Comparison of ENCODE assay signal across 33 cellular contexts in the genomic region with DNA sequence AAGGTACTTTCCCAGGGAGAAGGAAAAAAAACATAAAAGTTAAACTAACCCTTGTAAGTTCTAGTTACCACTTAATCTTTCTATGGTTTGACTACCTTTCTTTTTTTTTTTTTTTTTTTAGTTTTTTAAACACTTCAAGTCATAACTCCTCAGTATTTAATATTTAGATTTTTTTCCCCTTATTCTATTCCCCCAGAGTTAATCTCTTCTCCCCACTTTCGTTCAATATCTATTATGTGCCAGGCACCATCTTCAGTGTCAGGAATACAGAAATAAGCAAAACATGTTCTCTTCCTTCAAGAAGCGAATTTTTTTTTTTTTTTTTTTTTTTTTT.
DNase-seq lines count a peak whose midpoint lies in the region; ATAC-seq, FAIRE-seq and TF ChIP-seq lines count a peak whose summit lies in the region.
"Had no signal": no experiment of that assay in that cellular context is flagged by ENCODE, and none has a peak within 500 bp of the region (broad histone marks: within the 10 kb centered on the region; RNA-seq: fewer than 3 reads in every experiment).

No MANE protein-coding gene starts in this region.

- FAIRE-seq in HepG2 (lab: Jason Lieb, UNC) = no peak
- FAIRE-seq: astrocyte, K562, kidney had no signal

- no TSS peak for BruUV-seq in HepG2 (replicated peaks; lab: Mats Ljungman, UMichigan)

- in situ Hi-C loops in HepG2 (cut with HindIII; ENCODE audit: extremely low pct_ligation_motif_present, low pct_unique_long_range_greater_than_20kb) = loop anchor here (10.0 kb wide), 1 partner anchor 156 kb away; no protein-coding TSS in a partner anchor

- no peak for TF ChIP-seq EP300 in SK-N-SH (IDR thresholded peaks at IDR 0.05; ENCODE audit: borderline replicate concordance in 1 of 2, low read depth in 1 of 2, low read length in 1 of 2)
- no peak for TF ChIP-seq EP300 in HepG2 (IDR thresholded peaks at IDR 0.05; ENCODE audit: low read depth in 2 of 2, low read length in 2 of 2)
- TF ChIP-seq EP300 in HepG2 (CRISPR knock-in tag; IDR thresholded peaks at IDR 0.05; ENCODE audit: borderline replicate concordance) = no peak
- no peak for TF ChIP-seq EP300 in sigmoid colon (IDR thresholded peaks at IDR 0.05)

- TF ChIP-seq RAD21 in SK-N-SH (IDR thresholded peaks at IDR 0.05; ENCODE audit: low read length) (no peak), HepG2 (CRISPR knock-in tag; IDR thresholded peaks at IDR 0.05) (no peak; the same call in 1 of the 2 replicates)

- H3K27me3 ChIP-seq in SK-N-SH (ENCODE audit: insufficient read depth) = no peaks in the 10 kb centered on the region
- no peaks in the 10 kb centered on the region for H3K27me3 ChIP-seq in HepG2 (ENCODE audit: control insufficient read depth in 1 of 2, insufficient read depth in 2 of 2, low read length in 2 of 2)
- no peaks in the 10 kb centered on the region for H3K27me3 ChIP-seq in sigmoid colon
- H3K27me3 ChIP-seq: ovary, right atrium auricular region, spleen had no signal

- no peaks in the 10 kb centered on the region for H3F3A ChIP-seq in SK-N-SH (replicated peaks; ENCODE audit: insufficient read depth)

- H4K20me1 ChIP-seq in SK-N-SH (ENCODE audit: insufficient read depth) (no peaks in the 10 kb centered on the region), HepG2 (ENCODE audit: insufficient read depth, low read length) (no peaks in the 10 kb centered on the region)

- TF ChIP-seq POLR2A in HepG2 (IDR thresholded peaks at IDR 0.05; ENCODE audit: insufficient read depth in 1 of 2, low read depth in 2 of 2, low read length in 2 of 2) (no peak; a peak in 1 of 4 replicates), sigmoid colon (IDR thresholded peaks at IDR 0.05) (no peak)

- no peak for TF ChIP-seq CTCF in SK-N-SH (IDR thresholded peaks at IDR 0.05)
- TF ChIP-seq CTCF in HepG2 (CRISPR knock-in tag; IDR thresholded peaks at IDR 0.05) = no peak
- TF ChIP-seq CTCF in sigmoid colon (IDR thresholded peaks at IDR 0.05) = no peak

- DNase-seq in SK-N-SH (no peak), HepG2 (ENCODE audit: low spot score) (no peak), sigmoid colon (no peak), hepatic stellate cell (ENCODE audit: low spot score) (no peak), epidermal melanocyte (ENCODE audit: insufficient read length, low spot score) (no peak), SK-N-DZ (ENCODE audit: low spot score) (no peak)
- no peak for DNase-seq in activated CD8-positive, alpha-beta memory T cell treated with anti-CD3 and anti-CD28 coated beads for 24 hours
- DNase-seq: 8988T; activated CD4-positive, alpha-beta T cell treated with anti-CD3 and anti-CD28 coated beads, Interleukin-2, amount 50 U/mL, for 48 hours; activated CD4-positive, CD25-positive, alpha-beta regulatory T cell treated with anti-CD3 and anti-CD28 coated beads, Interleukin-2, amount 50 U/mL, for 72 hours; activated naive CD4-positive, alpha-beta T cell; activated naive CD8-positive, alpha-beta T cell treated with anti-CD3 and anti-CD28 coated beads, Interleukin-2, amount 50 U/mL, for 24 hours; activated T-cell treated with anti-CD3 and anti-CD28 coated beads, Interleukin-2, amount 50 U/mL, for 72 hours; caudate nucleus; COR-L47; cortex of kidney; effector memory CD4-positive, alpha-beta T cell; erythroblast; head of caudate nucleus; HFFc6; kidney; lower lobe of right lung; NCI-H1105 treated with DMSO at 0.1 percent for 48 hours; NCI-H2081; spleen; stimulated activated CD4-positive, alpha-beta T cell treated with anti-CD3 and anti-CD28 coated beads, Interleukin-2, amount 100 ng/mL, for 24 hours; stimulated activated CD8-positive, alpha-beta memory T cell treated with anti-CD3 and anti-CD28 coated beads, Interleukin-4, amount 100 ng/mL, for 48 hours had no signal

- H3K4me1 ChIP-seq in SK-N-SH (ENCODE audit: control insufficient read depth in 1 of 2, insufficient read depth in 2 of 2, low read depth in 1 of 2, low read length in 1 of 2) = no peaks in the 10 kb centered on the region
- H3K4me1 ChIP-seq in HepG2 (ENCODE audit: insufficient read depth, low read length) = peaks cover 96% of the 10 kb centered on the region
- peaks cover 0 to 15% (median 4%) of the 10 kb centered on the region in 4 donors for H3K4me1 ChIP-seq in sigmoid colon
- H3K4me1 ChIP-seq: lower lobe of right lung, spleen had no signal

- intact Hi-C loops in HepG2 (cut with micrococcal nuclease; ENCODE audit: unreplicated experiment) (loop anchor here (1.0 to 5.0 kb wide), 6 partner anchors 17 to 157 kb away; no protein-coding TSS in a partner anchor), sigmoid colon (cut with DNase I) (loop anchor here (2.0 to 5.0 kb wide), 2 partner anchors 62 to 127 kb away; a partner anchor contains a TSS)

- POLR2A ChIA-PET in SK-N-SH (lab: Yijun Ruan, JAX) (no interaction called here), HepG2 (lab: Yijun Ruan, JAX) (interaction anchor here (0.9 to 3.9 kb wide), 15 partner anchors 8 to 296 kb away, joined by 3 to 46 read pairs (median 12); no protein-coding TSS in a partner anchor)

- H3K27ac ChIP-seq in SK-N-SH (ENCODE audit: low read depth in 2 of 2, low read length in 1 of 2) (no peak overlapping the region), HepG2 (ENCODE audit: extremely low read length, insufficient read depth, low read length) (peak overlapping the region; percentile 97), sigmoid colon (peak overlapping the region; percentile 62 to 83 (median 76))
- H3K27ac ChIP-seq: C4-2B, lower lobe of right lung, right atrium auricular region, spleen had no signal

- no peak overlapping the region for H3K4me3 ChIP-seq in SK-N-SH (ENCODE audit: low read depth in 2 of 2, low read length in 1 of 2)
- no peak overlapping the region; a peak in 1 of 6 replicates for H3K4me3 ChIP-seq in HepG2 (replicated peaks in 1 of 3; ENCODE audit: insufficient read depth in 1 of 3, low read depth in 2 of 3, low read length in 3 of 3)
- H3K4me3 ChIP-seq in sigmoid colon = peak overlapping the region in 1 of 4 donors; percentile 17
- H3K4me3 ChIP-seq: K562, lower lobe of right lung, ovary, right atrium auricular region, spleen had no signal

- H3K9me3 ChIP-seq in SK-N-SH = no peaks in the 10 kb centered on the region
- no peaks in the 10 kb centered on the region for H3K9me3 ChIP-seq in HepG2 (ENCODE audit: low read length)
- no peaks in the 10 kb centered on the region for H3K9me3 ChIP-seq in sigmoid colon
- H3K9me3 ChIP-seq: lower lobe of right lung, ovary, right atrium auricular region, spleen had no signal

- H3K9me2 ChIP-seq in SK-N-SH = no peaks in the 10 kb centered on the region

- H3K4me2 ChIP-seq in SK-N-SH (no peak overlapping the region), HepG2 (ENCODE audit: low read depth, low read length) (peak overlapping the region; percentile 86; the same call in 1 of the 2 replicates)

- H3K79me2 ChIP-seq in SK-N-SH (ENCODE audit: insufficient read depth) = no peaks in the 10 kb centered on the region
- H3K79me2 ChIP-seq in HepG2 (ENCODE audit: insufficient read depth, low read length) = peaks cover 3% of the 10 kb centered on the region

- WGBS in SK-N-SH (ENCODE audit: low lambda C conversion rate) = 35% methylated on average over 2 of the region's 2 CpGs
- WGBS in HepG2 (ENCODE audit: low lambda C conversion rate) = 14% methylated on average over 2 of the region's 2 CpGs
- WGBS in sigmoid colon, 2 donors = 37 to 63% methylated on average over 2 of the region's 2 CpGs

- H2AFZ ChIP-seq in SK-N-SH (ENCODE audit: low read depth) = peak overlapping the region; percentile 49; the same call in 1 of the 2 replicates
- no peak overlapping the region for H2AFZ ChIP-seq in HepG2 (ENCODE audit: low read length)

- H3K36me3 ChIP-seq in SK-N-SH (replicated peaks in 1 of 2; ENCODE audit: control insufficient read depth in 1 of 2, insufficient read depth in 2 of 2, low read length in 1 of 2) (no peaks in the 10 kb centered on the region), HepG2 (replicated peaks in 1 of 2; ENCODE audit: control insufficient read depth in 1 of 2, insufficient read depth in 2 of 2, low read length in 2 of 2) (no peaks in the 10 kb centered on the region), sigmoid colon (no peaks in the 10 kb centered on the region)
- H3K36me3 ChIP-seq: lower lobe of right lung, ovary, right atrium auricular region, spleen had no signal

- H3K9ac ChIP-seq in SK-N-SH (no peak overlapping the region), HepG2 (ENCODE audit: insufficient read depth, low read depth, low read length) (peak overlapping the region; percentile 74)

- CTCF ChIA-PET in SK-N-SH (lab: Yijun Ruan, JAX) (no interaction called here), HepG2 (lab: Yijun Ruan, JAX; ENCODE audit: low intra/inter-chr PET ratio, low total read pairs) (no interaction called here)

- no peak for ATAC-seq in SK-N-SH treated with all-trans-retinoic acid at 6 μM for 48 hours
- ATAC-seq in HepG2 = no peak
- ATAC-seq: activated naive CD8-positive, alpha-beta T cell treated with anti-CD3 and anti-CD28 coated beads, Interleukin-2, amount 50 U/mL, for 24 hours; activated T-cell treated with anti-CD3 and anti-CD28 coated beads, Interleukin-2, amount 50 U/mL, for 72 hours; K562 had no signal

TF ChIP-seq in SK-N-SH, 30 proteins besides CTCF, POLR2A, EP300 and RAD21 (continues in another document):
- TF ChIP-seq JUND (IDR thresholded peaks at IDR 0.05) (no peak), RXRA (IDR thresholded peaks at IDR 0.05; ENCODE audit: borderline replicate concordance, low read depth) (no peak)

TF ChIP-seq in SK-N-SH treated with all-trans-retinoic acid at 6 μM for 48 hours, 23 proteins besides CTCF, POLR2A, EP300 and RAD21 (continues in another document):
- TF ChIP-seq SNAI2 (CRISPR knock-in tag; IDR thresholded peaks at IDR 0.05) = no peak

TF ChIP-seq in HepG2, 621 proteins besides CTCF, POLR2A, EP300 and RAD21 (continues in another document):
- TF ChIP-seq ELF4 (CRISPR knock-in tag; IDR thresholded peaks at IDR 0.05; ENCODE audit: borderline replicate concordance) (0 out of 2 replicates have a peak, but pooled peaks have one; percentile 10), KDM6A (CRISPR knock-in tag; IDR thresholded peaks at IDR 0.05; ENCODE audit: low read depth) (no peak), KAT7 (CRISPR knock-in tag; IDR thresholded peaks at IDR 0.05; ENCODE audit: borderline replicate concordance) (no peak)

Comparison
In these comparisons a context has a peak if more than half of its experiments do, and no peak if none do; other contexts are left out.
1. H3K27ac ChIP-seq: peak in HepG2 (single experiment) and sigmoid colon (4 of 4); none in SK-N-SH (0 of 2).